In the genomic region with DNA sequence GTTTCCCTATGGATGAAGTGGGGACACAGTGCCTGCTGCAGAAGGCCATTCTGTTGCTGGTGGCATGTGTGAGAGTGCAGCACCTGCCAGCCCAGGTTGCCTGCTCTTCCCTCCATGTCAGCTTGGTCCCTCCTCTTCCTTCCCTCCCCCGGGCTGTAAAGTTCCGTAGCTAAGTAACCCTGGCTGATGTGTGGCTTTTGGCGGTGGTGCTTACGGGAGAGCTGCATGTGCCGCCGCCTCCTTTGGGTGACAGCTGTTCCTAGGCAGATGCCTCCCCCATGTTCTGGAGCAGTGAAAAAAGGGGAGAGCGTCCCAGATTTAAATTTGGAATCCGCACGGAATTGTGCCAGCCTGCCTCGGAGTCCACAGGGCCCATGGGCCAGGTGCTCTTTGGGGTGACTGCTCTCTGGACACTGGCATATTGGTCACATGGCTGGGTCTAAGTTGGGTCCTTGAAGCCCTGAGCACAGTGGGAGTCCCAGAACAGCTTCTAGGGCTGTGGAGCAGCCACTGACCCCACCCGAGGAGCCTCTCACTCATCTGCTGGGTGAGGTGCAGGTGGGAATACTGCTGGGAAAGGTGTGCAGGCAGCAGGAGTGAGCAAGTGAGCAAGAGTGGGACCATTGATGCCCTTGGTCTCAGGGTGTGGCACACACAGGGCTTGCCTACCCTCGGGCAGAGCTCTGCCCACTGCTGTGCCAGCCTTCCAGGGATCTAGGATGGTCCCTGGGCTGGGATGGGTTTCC, we compare ENCODE assay signal across 27 cellular contexts. TPM values are rescaled to one million over a fixed set of nuclear protein-coding genes. Genes with fewer than 3 reads are reported as not detected.
"Had no signal": no experiment of that assay in that cellular context is flagged by ENCODE, and none has a peak within 500 bp of the region (broad histone marks: within the 10 kb centered on the region; RNA-seq: fewer than 3 reads in every experiment).

No MANE protein-coding gene starts in this region.

- H3K36me3 Mint-ChIP-seq: activated CD4-positive, alpha-beta memory T cell treated with anti-CD3 and anti-CD28 coated beads for 36 hours; activated naive CD4-positive, alpha-beta T cell treated with anti-CD3 and anti-CD28 coated beads, Interleukin-2, amount 10 ng/mL, durations not matched to agents 7 days and 5 days; activated naive CD8-positive, alpha-beta T cell treated with anti-CD3 and anti-CD28 coated beads, Interleukin-2, amount 10 ng/mL, durations not matched to agents 7 days and 5 days; memory B cell; natural killer cell treated with Interleukin-12 subunit alpha and Interleukin-12 subunit beta and Interleukin-15 and Interleukin-18, amount 100 ng/mL, for 72 hours; stimulated activated memory B cell treated with anti-CD40 and anti-IgM and Interleukin-4, amounts not matched to agents 10 μg/mL and 1 μg/mL and 100 μg/mL, for 72 hours had no signal

- H3K27me3 Mint-ChIP-seq: activated CD4-positive, alpha-beta memory T cell treated with anti-CD3 and anti-CD28 coated beads for 36 hours; activated CD4-positive, alpha-beta T cell treated with anti-CD3 and anti-CD28 coated beads, Interleukin-2, amount 10 ng/mL, durations not matched to agents 24 days and 14 days; activated naive CD4-positive, alpha-beta T cell treated with anti-CD3 and anti-CD28 coated beads, Interleukin-2, amount 10 ng/mL, durations not matched to agents 7 days and 5 days; activated naive CD8-positive, alpha-beta T cell treated with anti-CD3 and anti-CD28 coated beads, Interleukin-2, amount 10 ng/mL, durations not matched to agents 7 days and 5 days; memory B cell; natural killer cell treated with Interleukin-12 subunit alpha and Interleukin-12 subunit beta and Interleukin-15 and Interleukin-18, amount 100 ng/mL, for 72 hours; stimulated activated memory B cell treated with anti-CD40 and anti-IgM and Interleukin-4, amounts not matched to agents 10 μg/mL and 1 μg/mL and 100 μg/mL, for 72 hours; stimulated activated naive CD8-positive, alpha-beta T cell treated with anti-CD3 and anti-CD28 coated beads, Interleukin-15, amount 100 ng/mL, for 72 hours; T-helper 17 cell had no signal

- ATAC-seq: esophagus mucosa; left colon; pancreas; psoas muscle; stimulated activated memory B cell treated with anti-CD40 and anti-IgM and Interleukin-4, amounts not matched to agents 10 μg/mL and 1 μg/mL and 100 μg/mL, for 72 hours; stimulated activated naive CD8-positive, alpha-beta T cell treated with anti-CD3 and anti-CD28 coated beads, Interleukin-15, amount 100 ng/mL, for 72 hours; T-helper 17 cell had no signal

- H3K9me3 Mint-ChIP-seq: activated CD4-positive, alpha-beta memory T cell treated with anti-CD3 and anti-CD28 coated beads for 36 hours; activated CD4-positive, alpha-beta T cell treated with anti-CD3 and anti-CD28 coated beads, Interleukin-2, amount 10 ng/mL, durations not matched to agents 24 days and 14 days; activated naive CD4-positive, alpha-beta T cell treated with anti-CD3 and anti-CD28 coated beads, Interleukin-2, amount 10 ng/mL, durations not matched to agents 7 days and 5 days; activated naive CD8-positive, alpha-beta T cell treated with anti-CD3 and anti-CD28 coated beads, Interleukin-2, amount 10 ng/mL, durations not matched to agents 7 days and 5 days; natural killer cell treated with Interleukin-12 subunit alpha and Interleukin-12 subunit beta and Interleukin-15 and Interleukin-18, amount 100 ng/mL, for 72 hours; stimulated activated naive CD8-positive, alpha-beta T cell treated with anti-CD3 and anti-CD28 coated beads, Interleukin-15, amount 100 ng/mL, for 72 hours had no signal

- H3K27ac Mint-ChIP-seq: activated CD4-positive, alpha-beta memory T cell treated with anti-CD3 and anti-CD28 coated beads for 36 hours; activated CD4-positive, alpha-beta T cell treated with anti-CD3 and anti-CD28 coated beads, Interleukin-2, amount 10 ng/mL, durations not matched to agents 24 days and 14 days; activated naive CD4-positive, alpha-beta T cell treated with anti-CD3 and anti-CD28 coated beads, Interleukin-2, amount 10 ng/mL, durations not matched to agents 7 days and 5 days; activated naive CD8-positive, alpha-beta T cell treated with anti-CD3 and anti-CD28 coated beads, Interleukin-2, amount 10 ng/mL, durations not matched to agents 7 days and 5 days; memory B cell; natural killer cell treated with Interleukin-12 subunit alpha and Interleukin-12 subunit beta and Interleukin-15 and Interleukin-18, amount 100 ng/mL, for 72 hours; stimulated activated memory B cell treated with anti-CD40 and anti-IgM and Interleukin-4, amounts not matched to agents 10 μg/mL and 1 μg/mL and 100 μg/mL, for 72 hours; stimulated activated naive CD8-positive, alpha-beta T cell treated with anti-CD3 and anti-CD28 coated beads, Interleukin-15, amount 100 ng/mL, for 72 hours; T-helper 17 cell had no signal

- DNase-seq: activated CD4-positive, alpha-beta memory T cell treated with anti-CD3 and anti-CD28 coated beads for 36 hours; activated CD4-positive, alpha-beta T cell treated with anti-CD3 and anti-CD28 coated beads, Interleukin-2, amount 10 ng/mL, durations not matched to agents 24 days and 14 days; activated CD4-positive, CD25-positive, alpha-beta regulatory T cell treated with anti-CD3 and anti-CD28 coated beads, Interleukin-2, amount 50 U/mL, for 72 hours; activated CD8-positive, alpha-beta memory T cell treated with anti-CD3 and anti-CD28 coated beads, Interleukin-2, amount 50 U/mL, for 4 hours; activated gamma-delta T cell; activated naive CD4-positive, alpha-beta T cell treated with anti-CD3 and anti-CD28 coated beads, Interleukin-2, amount 10 ng/mL, durations not matched to agents 7 days and 5 days; activated naive CD8-positive, alpha-beta T cell treated with anti-CD3 and anti-CD28 coated beads, Interleukin-2, amount 10 ng/mL, durations not matched to agents 7 days and 5 days; activated T-cell treated with anti-CD3 and anti-CD28 coated beads, Interleukin-2, amount 50 U/mL, for 1 hour; brain microvascular endothelial cell; cortex of kidney; foreskin fibroblast; hippocampal formation; left colon; pancreas; sigmoid colon; small intestine; stimulated activated CD4-positive, alpha-beta T cell treated with anti-CD3 and anti-CD28 coated beads, Interleukin-4, amount 100 ng/mL, for 4 hours; stimulated activated CD8-positive, alpha-beta memory T cell treated with anti-CD3 and anti-CD28 coated beads, Interleukin-4, amount 100 ng/mL, for 48 hours; stimulated activated naive CD8-positive, alpha-beta T cell treated with anti-CD3 and anti-CD28 coated beads, Interleukin-15, amount 100 ng/mL, for 72 hours; T-helper 17 cell had no signal

- H3K4me1 Mint-ChIP-seq: activated CD4-positive, alpha-beta T cell treated with anti-CD3 and anti-CD28 coated beads, Interleukin-2, amount 10 ng/mL, durations not matched to agents 24 days and 14 days; activated naive CD4-positive, alpha-beta T cell treated with anti-CD3 and anti-CD28 coated beads, Interleukin-2, amount 10 ng/mL, durations not matched to agents 7 days and 5 days; activated naive CD8-positive, alpha-beta T cell treated with anti-CD3 and anti-CD28 coated beads, Interleukin-2, amount 10 ng/mL, durations not matched to agents 7 days and 5 days; memory B cell; stimulated activated memory B cell treated with anti-CD40 and anti-IgM and Interleukin-4, amounts not matched to agents 10 μg/mL and 1 μg/mL and 100 μg/mL, for 72 hours; stimulated activated naive CD8-positive, alpha-beta T cell treated with anti-CD3 and anti-CD28 coated beads, Interleukin-15, amount 100 ng/mL, for 72 hours; T-helper 17 cell had no signal

- H3K4me3 Mint-ChIP-seq: activated CD4-positive, alpha-beta memory T cell treated with anti-CD3 and anti-CD28 coated beads for 36 hours; activated CD4-positive, alpha-beta T cell treated with anti-CD3 and anti-CD28 coated beads, Interleukin-2, amount 10 ng/mL, durations not matched to agents 24 days and 14 days; activated naive CD4-positive, alpha-beta T cell treated with anti-CD3 and anti-CD28 coated beads, Interleukin-2, amount 10 ng/mL, durations not matched to agents 7 days and 5 days; activated naive CD8-positive, alpha-beta T cell treated with anti-CD3 and anti-CD28 coated beads, Interleukin-2, amount 10 ng/mL, durations not matched to agents 7 days and 5 days; memory B cell; natural killer cell treated with Interleukin-12 subunit alpha and Interleukin-12 subunit beta and Interleukin-15 and Interleukin-18, amount 100 ng/mL, for 72 hours; stimulated activated memory B cell treated with anti-CD40 and anti-IgM and Interleukin-4, amounts not matched to agents 10 μg/mL and 1 μg/mL and 100 μg/mL, for 72 hours; stimulated activated naive CD8-positive, alpha-beta T cell treated with anti-CD3 and anti-CD28 coated beads, Interleukin-15, amount 100 ng/mL, for 72 hours; T-helper 17 cell had no signal

RNA-seq across cellular contexts. Expression of gene ZNF536, which starts 33.1 kb away (rescaled TPM):
- total RNA-seq: activated CD4-positive, alpha-beta memory T cell treated with anti-CD3 and anti-CD28 coated beads for 36 hours; activated CD4-positive, alpha-beta T cell treated with anti-CD3 and anti-CD28 coated beads, Interleukin-2, amount 10 ng/mL, durations not matched to agents 24 days and 14 days; activated CD8-positive, alpha-beta memory T cell treated with anti-CD3 and anti-CD28 coated beads for 36 hours; activated naive CD8-positive, alpha-beta T cell treated with anti-CD3 and anti-CD28 coated beads, Interleukin-2, amount 10 ng/mL, durations not matched to agents 7 days and 5 days; mononuclear cell; natural killer cell treated with Interleukin-12 subunit alpha and Interleukin-12 subunit beta and Interleukin-15 and Interleukin-18, amount 100 ng/mL, for 72 hours; T-helper 17 cell had no signal
